ENCODE assay signal across 24 cellular contexts in genomic region chr11:128085276-128085675, GRCh38.
"Had no signal": no experiment of that assay in that cellular context is flagged by ENCODE, and none has a peak within 500 bp of the region (broad histone marks: within the 10 kb centered on the region; RNA-seq: fewer than 3 reads in every experiment).

No MANE protein-coding gene starts in this region.

- H3K27ac ChIP-seq: ascending aorta, body of pancreas, KMS-11, Peyer's patch, SJSA1 had no signal

- H3K9me3 ChIP-seq: body of pancreas, Peyer's patch, SJSA1 had no signal

- H3K27me3 Mint-ChIP-seq: activated CD8-positive, alpha-beta memory T cell treated with anti-CD3 and anti-CD28 coated beads, Interleukin-2, amount 10 ng/mL, durations not matched to agents 7 days and 5 days had no signal

- H3K4me2 ChIP-seq: KMS-11 had no signal

- ATAC-seq: activated CD4-positive, CD25-positive, alpha-beta regulatory T cell treated with anti-CD3 and anti-CD28 coated beads, Interleukin-2, amount 50 U/mL, for 24 hours; activated CD8-positive, alpha-beta memory T cell treated with anti-CD3 and anti-CD28 coated beads, Interleukin-2, amount 10 ng/mL, durations not matched to agents 7 days and 5 days; body of pancreas; SK-N-SH treated with all-trans-retinoic acid at 6 μM for 48 hours had no signal

- H3K9ac ChIP-seq: KMS-11 had no signal

- H3K4me3 Mint-ChIP-seq: activated CD8-positive, alpha-beta memory T cell treated with anti-CD3 and anti-CD28 coated beads, Interleukin-2, amount 10 ng/mL, durations not matched to agents 7 days and 5 days; activated naive CD4-positive, alpha-beta T cell treated with anti-CD3 and anti-CD28 coated beads, Interleukin-2, amount 10 ng/mL, durations not matched to agents 7 days and 5 days had no signal

- DNase-seq: activated CD4-positive, alpha-beta T cell treated with anti-CD3 and anti-CD28 coated beads for 4 hours; activated CD8-positive, alpha-beta memory T cell treated with anti-CD3 and anti-CD28 coated beads, Interleukin-2, amount 10 ng/mL, durations not matched to agents 7 days and 5 days; activated effector memory CD4-positive, alpha-beta T cell treated with anti-CD3 and anti-CD28 coated beads, Interleukin-2, amount 50 U/mL, for 16 hours; activated naive CD4-positive, alpha-beta T cell treated with anti-CD3 and anti-CD28 coated beads, Interleukin-2, amount 10 ng/mL, durations not matched to agents 7 days and 5 days; amniotic stem cell; body of pancreas; central memory CD4-positive, alpha-beta T cell; MM.1S; NCI-H1105; NCI-H1436; NCI-H1694 treated with DMSO at 0.1 percent for 48 hours; NCI-H2029 treated with DMSO at 0.1 percent for 48 hours; NCI-H345; NCI-H510A; NCI-H526 treated with DMSO at 0.1 percent for 48 hours; Peyer's patch; SHP77; SW 1271 had no signal

- H3K27ac Mint-ChIP-seq: activated CD8-positive, alpha-beta memory T cell treated with anti-CD3 and anti-CD28 coated beads, Interleukin-2, amount 10 ng/mL, durations not matched to agents 7 days and 5 days; activated naive CD4-positive, alpha-beta T cell treated with anti-CD3 and anti-CD28 coated beads, Interleukin-2, amount 10 ng/mL, durations not matched to agents 7 days and 5 days; T-helper 1 cell treated with Interleukin-12 subunit alpha and Interleukin-12 subunit beta and Interleukin-4 antibody, amounts not matched to agents 30 μg/mL and 1 μg/mL, for 36 hours had no signal

- H3K36me3 ChIP-seq: ascending aorta, Peyer's patch, SJSA1 had no signal

- H3K36me3 Mint-ChIP-seq: activated naive CD4-positive, alpha-beta T cell treated with anti-CD3 and anti-CD28 coated beads, Interleukin-2, amount 10 ng/mL, durations not matched to agents 7 days and 5 days had no signal

- H3K27me3 ChIP-seq: ascending aorta, body of pancreas, Peyer's patch, SJSA1 had no signal

- H3K4me1 ChIP-seq: ascending aorta, body of pancreas, Peyer's patch, SJSA1 had no signal

- H3K4me3 ChIP-seq: ascending aorta, body of pancreas, Peyer's patch, SJSA1 had no signal

- H3K4me1 Mint-ChIP-seq: activated naive CD4-positive, alpha-beta T cell treated with anti-CD3 and anti-CD28 coated beads, Interleukin-2, amount 10 ng/mL, durations not matched to agents 7 days and 5 days had no signal
